ENCODE assay signal across 20 cellular contexts in the genomic region with DNA sequence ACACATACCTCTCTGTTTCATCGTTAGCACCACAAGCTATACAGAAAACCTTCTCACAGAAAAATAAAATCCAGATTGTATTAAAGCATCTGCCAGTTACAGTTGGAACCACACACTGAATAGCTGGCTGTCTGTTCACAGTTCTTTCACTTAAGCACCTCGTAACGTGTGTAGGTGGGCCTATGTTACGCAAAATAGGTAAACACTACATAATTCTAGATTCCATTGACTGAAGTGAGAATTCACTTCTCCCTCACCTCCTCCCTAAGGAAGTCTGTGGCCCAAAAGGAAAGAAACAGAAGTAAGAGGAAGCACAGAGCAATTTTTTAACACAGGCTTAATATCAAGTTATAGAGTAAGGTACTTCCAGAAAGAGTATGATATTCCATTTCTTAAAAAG. TPM values are rescaled to one million over a fixed set of nuclear protein-coding genes. Genes with fewer than 3 reads are reported as not detected.
DNase-seq lines count a peak whose midpoint lies in the region; ATAC-seq, FAIRE-seq and TF ChIP-seq lines count a peak whose summit lies in the region.
"Had no signal": no experiment of that assay in that cellular context is flagged by ENCODE, and none has a peak within 500 bp of the region (broad histone marks: within the 10 kb centered on the region; RNA-seq: fewer than 3 reads in every experiment).

No MANE protein-coding gene starts in this region.

- no peaks in the 10 kb centered on the region for H3K9me3 ChIP-seq in mucosa of rectum (ENCODE audit: control insufficient read depth in 2 of 2, low read length in 2 of 2)
- peaks cover 0 to 11% of the 10 kb centered on the region in 2 donors for H3K9me3 ChIP-seq in neuronal stem cell (replicated peaks in 1 of 2; ENCODE audit: control insufficient read depth in 2 of 2, insufficient read depth in 1 of 2, low read depth in 1 of 2, low read length in 2 of 2)
- H3K9me3 ChIP-seq: Caco-2 had no signal

- no peak overlapping the region for H3K4me3 ChIP-seq in epithelial cell of esophagus (ENCODE audit: low read length)
- H3K4me3 ChIP-seq in mucosa of rectum (ENCODE audit: low read length in 2 of 2) = peak overlapping the region in 1 of 2 donors; percentile 23
- H3K4me3 ChIP-seq in neuronal stem cell (ENCODE audit: low read length in 2 of 2) = no peak overlapping the region

- H2BK5ac ChIP-seq in neuronal stem cell (ENCODE audit: low read length) = no peak overlapping the region

- no peak for ATAC-seq in GM18498 (IDR thresholded peaks at IDR 0.05; ENCODE audit: unreplicated experiment)
- ATAC-seq in HG02885 (IDR thresholded peaks at IDR 0.05; ENCODE audit: poor library complexity, unreplicated experiment) = no peak
- ATAC-seq: T-helper 17 cell had no signal

- H3K36me3 ChIP-seq in mucosa of rectum (ENCODE audit: control insufficient read depth in 2 of 2, insufficient read depth in 2 of 2, low read length in 2 of 2) (no peaks in the 10 kb centered on the region), neuronal stem cell (replicated peaks in 1 of 2; ENCODE audit: control insufficient read depth in 2 of 2, insufficient read depth in 2 of 2, low read length in 2 of 2) (peaks cover 0 to 3% of the 10 kb centered on the region in 2 donors)

- H3K9ac ChIP-seq in mucosa of rectum (ENCODE audit: low read depth in 1 of 2, low read length in 2 of 2) = peak overlapping the region in 1 of 2 donors; percentile 28
- H3K9ac ChIP-seq in neuronal stem cell (ENCODE audit: low read depth, low read length, poor library complexity) = no peak overlapping the region

- H3K4ac ChIP-seq in neuronal stem cell (ENCODE audit: low read length) = no peak overlapping the region

- H2BK120ac ChIP-seq in neuronal stem cell (ENCODE audit: low read depth, low read length) = no peak overlapping the region

- no peak overlapping the region for H3K23ac ChIP-seq in neuronal stem cell (ENCODE audit: low read depth, low read length, poor library complexity)

- CTCF ChIA-PET in HEK293T (lab: Yijun Ruan, JAX) = no interaction called here

- no peaks in the 10 kb centered on the region for H3K79me1 ChIP-seq in neuronal stem cell (ENCODE audit: low read depth, low read length)

- H2BK15ac ChIP-seq in neuronal stem cell (ENCODE audit: low read length) = no peak overlapping the region

- H2BK12ac ChIP-seq in neuronal stem cell (ENCODE audit: low read length) = no peak overlapping the region

- H3K27me3 ChIP-seq in mucosa of rectum (ENCODE audit: control insufficient read depth in 2 of 2, insufficient read depth in 2 of 2, low read length in 2 of 2) = no peaks in the 10 kb centered on the region
- H3K27me3 ChIP-seq in neuronal stem cell (ENCODE audit: control insufficient read depth in 3 of 3, insufficient read depth in 3 of 3, low read depth in 1 of 3, low read length in 3 of 3) = no peaks in the 10 kb centered on the region

- H3K4me2 ChIP-seq in neuronal stem cell (ENCODE audit: insufficient read depth, low read length, poor library complexity, severe bottlenecking) = no peak overlapping the region

- H2AFZ ChIP-seq in neuronal stem cell (ENCODE audit: low read length) = no peak overlapping the region

- DNase-seq in GM18507 (ENCODE audit: extremely low spot score, insufficient read length, low read depth) (no peak), NCI-H526 (lab: John Stamatoyannopoulos, UW) (peak; percentile 26 to 41), epithelial cell of esophagus (ENCODE audit: low read depth) (peak; percentile 41), HEK293T (ENCODE audit: extremely low spot score) (no peak), neuronal stem cell (ENCODE audit: low spot score) (no peak)
- DNase-seq: activated naive CD4-positive, alpha-beta T cell treated with anti-CD3 and anti-CD28 coated beads, Interleukin-2, amount 50 U/mL, for 16 hours; Caco-2; effector CD8-positive, alpha-beta T cell; KG1; NCI-H187; NCI-H345; NK-92 treated with Interleukin-12 subunit alpha and Interleukin-12 subunit beta, amount 100 ng/mL, for 24 hours; stimulated activated CD4-positive, alpha-beta T cell treated with anti-CD3 and anti-CD28 coated beads, Interleukin-4, amount 100 ng/mL, for 4 hours; T-helper 17 cell had no signal

- peaks cover 37 to 67% of the 10 kb centered on the region in 2 donors for H3K4me1 ChIP-seq in mucosa of rectum (ENCODE audit: control insufficient read depth in 2 of 2, insufficient read depth in 2 of 2, low read length in 2 of 2)
- peaks cover 0 to under 1% of the 10 kb centered on the region in 2 donors for H3K4me1 ChIP-seq in neuronal stem cell (ENCODE audit: control insufficient read depth in 2 of 2, insufficient read depth in 1 of 2, low read depth in 1 of 2, low read length in 2 of 2)

- H4K8ac ChIP-seq in neuronal stem cell (ENCODE audit: low read depth, low read length) = no peak overlapping the region

- H3K18ac ChIP-seq in neuronal stem cell (ENCODE audit: low read length) = no peak overlapping the region

- FAIRE-seq in GM18507 (lab: Jason Lieb, UNC) = peak; percentile 48
- FAIRE-seq: astrocyte, RCC 7860 had no signal

- no CpG with 5 or more reads among the region's 4 CpGs for WGBS in neuronal stem cell (ENCODE audit: extremely low coverage in 2 of 2, insufficient read length in 2 of 2, insufficient replicate concordance in 1 of 2), 2 donors

- no peak overlapping the region for H2AK5ac ChIP-seq in neuronal stem cell (ENCODE audit: low read depth, low read length)

- no peak for TF ChIP-seq CTCF in epithelial cell of esophagus (IDR thresholded peaks at IDR 0.05; ENCODE audit: insufficient read depth, low read depth, low read length, missing control alignments)

- no peak overlapping the region for H3K14ac ChIP-seq in neuronal stem cell (ENCODE audit: low read length)

- no peak overlapping the region for H4K91ac ChIP-seq in neuronal stem cell (ENCODE audit: low read depth, low read length, poor library complexity)

- H3K27ac ChIP-seq in mucosa of rectum (ENCODE audit: low read depth in 2 of 2, low read length in 2 of 2) = peak overlapping the region; percentile 62 to 65
- no peak overlapping the region for H3K27ac ChIP-seq in neuronal stem cell (replicated peaks; ENCODE audit: low read length)
- H3K27ac ChIP-seq: VCaP had no signal

- POLR2A ChIA-PET in HEK293T (lab: Yijun Ruan, JAX) = interaction anchor here (0.9 kb wide), 1 partner anchor 24 kb away, joined by 4 read pairs; no protein-coding TSS in a partner anchor

TF ChIP-seq in HEK293T, 16 proteins besides CTCF, POLR2A, EP300 and RAD21:
- TF ChIP-seq HDGF (IDR thresholded peaks at IDR 0.05; ENCODE audit: borderline replicate concordance) (no peak), PKNOX1 (IDR thresholded peaks at IDR 0.05) (no peak), ARNT (IDR thresholded peaks at IDR 0.05) (no peak), CTBP1 (IDR thresholded peaks at IDR 0.05; ENCODE audit: borderline replicate concordance) (no peak), ELF4 (IDR thresholded peaks at IDR 0.05) (no peak), BHLHE40 (IDR thresholded peaks at IDR 0.05; ENCODE audit: borderline replicate concordance) (no peak), LEF1 (IDR thresholded peaks at IDR 0.05; ENCODE audit: borderline replicate concordance) (no peak), SUZ12 (IDR thresholded peaks at IDR 0.05) (no peak)
TF ChIP-seq in HEK293T: peak in this region for 0.

RNA-seq across cellular contexts. Expression of gene PELI1, which starts 24.9 kb away (rescaled TPM):
- 28.6 TPM for polyA plus RNA-seq in neuronal stem cell (2013, experiment 1 of 2)
- 28.9 TPM for polyA plus RNA-seq in neuronal stem cell (2013, experiment 2 of 2)

Comparison
In these comparisons a context has a peak if more than half of its experiments do, and no peak if none do; other contexts are left out.
1. DNase-seq: peak in NCI-H526 (2 of 2) and epithelial cell of esophagus (single experiment); none in GM18507 (single experiment), HEK293T (single experiment) and neuronal stem cell (single experiment).